1 cellular context compared by ENCODE assay signal in genomic region chr10:46239999-46240683, GRCh38.
TF ChIP-seq lines count a peak whose summit lies in the region.

No MANE protein-coding gene starts in this region.

TF ChIP-seq in GM12878, 131 proteins besides CTCF, POLR2A, EP300 and RAD21:
- TF ChIP-seq MXI1 (IDR thresholded peaks at IDR 0.05; ENCODE audit: low read depth, low read length) (no peak), NR2F1 (conservative IDR thresholded peaks at IDR 0.05) (no peak), NRF1 (conservative IDR thresholded peaks at IDR 0.05; ENCODE audit: low read depth, low read length) (no peak)
TF ChIP-seq in GM12878: peak in this region for 0.
